ENCODE assay signal across 20 cellular contexts in genomic region chr3:165713479-165713878, GRCh38.
A peak's percentile ranks its signal among the peaks of the same experiment; 100 is the strongest.
DNase-seq lines count a peak whose midpoint lies in the region; ATAC-seq and TF ChIP-seq lines count a peak whose summit lies in the region.
"Had no signal": no experiment of that assay in that cellular context is flagged by ENCODE, and none has a peak within 500 bp of the region (broad histone marks: within the 10 kb centered on the region; RNA-seq: fewer than 3 reads in every experiment).

No MANE protein-coding gene starts in this region.

- no TSS peak for BruUV-seq in Calu3 (replicated peaks; lab: Mats Ljungman, UMichigan)

- no peak overlapping the region for H3K27ac ChIP-seq in lower lobe of right lung
- H3K27ac ChIP-seq: A549; BLaER1 treated with 17β-estradiol and CSF1 and Interleukin-3, amounts not matched to agents 10 nM and 100 nM had no signal

- ATAC-seq in lower lobe of right lung (peak; percentile 26 to 51), HG02973 (IDR thresholded peaks at IDR 0.05; ENCODE audit: unreplicated experiment) (no peak)
- ATAC-seq in stimulated activated effector memory CD8-positive, alpha-beta T cell treated with anti-CD3 and anti-CD28 coated beads, Interleukin-12 subunit alpha, Interleukin-12 subunit beta, amount 100 ng/mL, for 72 hours = peak; percentile 13
- ATAC-seq: A549, GM23338 had no signal

- no peaks in the 10 kb centered on the region for H3K36me3 ChIP-seq in lower lobe of right lung
- H3K36me3 ChIP-seq: BE2C; BLaER1 treated with 17β-estradiol and CSF1 and Interleukin-3, amounts not matched to agents 10 nM and 100 nM; HAP-1 had no signal

- intact Hi-C loops in lower lobe of right lung (cut with DNase I) = no loop called here
- intact Hi-C loops in Calu3 (cut with micrococcal nuclease; ENCODE audit: unreplicated experiment) = no loop called here

- no peak overlapping the region for H3K27ac Mint-ChIP-seq in stimulated activated effector memory CD8-positive, alpha-beta T cell treated with anti-CD3 and anti-CD28 coated beads, Interleukin-12 subunit alpha, Interleukin-12 subunit beta, amount 100 ng/mL, for 72 hours
- H3K27ac Mint-ChIP-seq in Calu3 (ENCODE audit: unreplicated experiment) = no peak overlapping the region
- H3K27ac Mint-ChIP-seq: CD14-positive monocyte; CD4-positive, alpha-beta memory T cell; GM23338; HFFc6 had no signal

- no peaks in the 10 kb centered on the region for H3K4me1 Mint-ChIP-seq in stimulated activated effector memory CD8-positive, alpha-beta T cell treated with anti-CD3 and anti-CD28 coated beads, Interleukin-12 subunit alpha, Interleukin-12 subunit beta, amount 100 ng/mL, for 72 hours
- no peaks in the 10 kb centered on the region for H3K4me1 Mint-ChIP-seq in Calu3 (ENCODE audit: low read depth, unreplicated experiment)
- H3K4me1 Mint-ChIP-seq: CD14-positive monocyte; CD4-positive, alpha-beta memory T cell; GM23338 had no signal

- peaks cover 5% of the 10 kb centered on the region for H3K9me3 Mint-ChIP-seq in stimulated activated effector memory CD8-positive, alpha-beta T cell treated with anti-CD3 and anti-CD28 coated beads, Interleukin-12 subunit alpha, Interleukin-12 subunit beta, amount 100 ng/mL, for 72 hours
- no peaks in the 10 kb centered on the region for H3K9me3 Mint-ChIP-seq in Calu3 (ENCODE audit: low read depth, unreplicated experiment)

- H3K36me3 Mint-ChIP-seq in stimulated activated effector memory CD8-positive, alpha-beta T cell treated with anti-CD3 and anti-CD28 coated beads, Interleukin-12 subunit alpha, Interleukin-12 subunit beta, amount 100 ng/mL, for 72 hours = no peaks in the 10 kb centered on the region
- no peaks in the 10 kb centered on the region for H3K36me3 Mint-ChIP-seq in Calu3 (ENCODE audit: insufficient read depth, unreplicated experiment)
- H3K36me3 Mint-ChIP-seq: CD14-positive monocyte; CD4-positive, alpha-beta memory T cell had no signal

- TF ChIP-seq CTCF in lower lobe of right lung (IDR thresholded peaks at IDR 0.05) (no peak), Calu3 (IDR thresholded peaks at IDR 0.05; ENCODE audit: unreplicated experiment) (no peak)

- DNase-seq in NCI-H510A (lab: John Stamatoyannopoulos, UW) (peak; percentile 42), lower lobe of right lung (no peak), Calu3 (no peak), H4 (ENCODE audit: low spot score) (no peak)
- DNase-seq in stimulated activated effector memory CD8-positive, alpha-beta T cell treated with anti-CD3 and anti-CD28 coated beads, Interleukin-12 subunit alpha, Interleukin-12 subunit beta, amount 100 ng/mL, for 72 hours (ENCODE audit: low spot score in 2 of 2) = no peak
- DNase-seq: 8988T; ACHN; AML-193; BE2C; CD4-positive, alpha-beta memory T cell; COR-L47; DMS153; DND-41; HFFc6 had no signal

- CTCF ChIA-PET in Calu3 (lab: Charles Lee) = no interaction called here

- no peaks in the 10 kb centered on the region for H3K27me3 ChIP-seq in lower lobe of right lung (ENCODE audit: low read depth)
- H3K27me3 ChIP-seq: BE2C; BLaER1 treated with 17β-estradiol and CSF1 and Interleukin-3, amounts not matched to agents 10 nM and 100 nM had no signal

- H3K27me3 Mint-ChIP-seq in Calu3 (ENCODE audit: unreplicated experiment) = no peaks in the 10 kb centered on the region
- H3K27me3 Mint-ChIP-seq: CD4-positive, alpha-beta memory T cell had no signal

- no peaks in the 10 kb centered on the region for H3K9me3 ChIP-seq in lower lobe of right lung
- H3K9me3 ChIP-seq: A549, BE2C, HAP-1 had no signal

- H3K4me3 Mint-ChIP-seq in stimulated activated effector memory CD8-positive, alpha-beta T cell treated with anti-CD3 and anti-CD28 coated beads, Interleukin-12 subunit alpha, Interleukin-12 subunit beta, amount 100 ng/mL, for 72 hours = no peak overlapping the region
- H3K4me3 Mint-ChIP-seq in Calu3 (ENCODE audit: low read depth, unreplicated experiment) = no peak overlapping the region
- H3K4me3 Mint-ChIP-seq: CD14-positive monocyte; CD4-positive, alpha-beta memory T cell; GM23338; HFFc6 had no signal

- no peaks in the 10 kb centered on the region for H3K4me1 ChIP-seq in lower lobe of right lung
- H3K4me1 ChIP-seq: A549, BE2C, HAP-1 had no signal

- H3K4me3 ChIP-seq in lower lobe of right lung = no peak overlapping the region
- H3K4me3 ChIP-seq: A549; BLaER1 treated with 17β-estradiol and CSF1 and Interleukin-3, amounts not matched to agents 10 nM and 100 nM; GM23338; HAP-1 had no signal
